In genomic region chr1:17874231-17874630, GRCh38 we compare ENCODE assay signal across 13 cellular contexts.
A peak's percentile ranks its signal among the peaks of the same experiment; 100 is the strongest.
DNase-seq lines count a peak whose midpoint lies in the region; TF ChIP-seq lines count a peak whose summit lies in the region.
"Had no signal": no experiment of that assay in that cellular context is flagged by ENCODE, and none has a peak within 500 bp of the region (broad histone marks: within the 10 kb centered on the region; RNA-seq: fewer than 3 reads in every experiment).

No MANE protein-coding gene starts in this region.

- peak overlapping the region; percentile 99 for H3K27ac ChIP-seq in ACC112 (ENCODE audit: low read depth, low read length)
- H3K27ac ChIP-seq: BLaER1 had no signal

- peak overlapping the region; percentile 3; the same call in 1 of the 2 replicates for H3K4me3 ChIP-seq in ACC112 (ENCODE audit: low read depth, low read length)
- H3K4me3 ChIP-seq in HFF-Myc (replicated peaks; ENCODE audit: low read depth, low read length), result no peak overlapping the region
- peak overlapping the region; percentile 43 for H3K4me3 ChIP-seq in WI38 (ENCODE audit: low read depth, low read length)
- H3K4me3 ChIP-seq: BLaER1 had no signal

- H3K4me1 ChIP-seq in ACC112 (ENCODE audit: control insufficient read depth, insufficient read depth, low read length, unreplicated experiment), result peaks cover 60% of the 10 kb centered on the region
- H3K4me1 ChIP-seq: BLaER1 had no signal

- H3K27me3 ChIP-seq in ACC112 (ENCODE audit: insufficient read depth, low read length), result no peaks in the 10 kb centered on the region
- H3K27me3 ChIP-seq: BLaER1 had no signal

- DNase-seq in HFF-Myc (ENCODE audit: extremely low read depth, low read depth) (peak; percentile 63), hepatic stellate cell (ENCODE audit: low spot score) (peak; percentile 88), NCI-H128 (lab: John Stamatoyannopoulos, UW; ENCODE audit: unreplicated experiment) (no peak), SK-N-DZ (ENCODE audit: low spot score) (no peak), head of caudate nucleus (no peak)
- DNase-seq in activated CD4-positive, alpha-beta T cell treated with anti-CD3 and anti-CD28 coated beads, Interleukin-2, amount 50 U/mL, for 48 hours, result no peak
- DNase-seq: activated CD4-positive, alpha-beta T cell treated with anti-CD3 and anti-CD28 coated beads, Interleukin-2, amount 10 ng/mL, durations not matched to agents 24 days and 14 days; nucleus accumbens; stimulated activated CD4-positive, alpha-beta T cell treated with anti-CD3 and anti-CD28 coated beads, Interleukin-1b, Interleukin-23, amount 100 ng/mL, for 48 hours; stimulated activated naive CD4-positive, alpha-beta T cell treated with Interleukin-2 at 50 U/mL for 16 hours had no signal

- H3K79me2 ChIP-seq in ACC112 (ENCODE audit: control insufficient read depth, insufficient read depth, low read length, unreplicated experiment), result no peaks in the 10 kb centered on the region

- TF ChIP-seq CTCF in HFF-Myc (IDR thresholded peaks at IDR 0.05; ENCODE audit: low read depth, low read length, missing control alignments) (no peak), WI38 (IDR thresholded peaks at IDR 0.05; ENCODE audit: low read depth, low read length) (no peak)

- H3K36me3 ChIP-seq in ACC112 (ENCODE audit: insufficient read depth, low read length), result no peaks in the 10 kb centered on the region
- H3K36me3 ChIP-seq: BLaER1 had no signal

- H2AFZ ChIP-seq in ACC112 (ENCODE audit: low read length, unreplicated experiment), result no peak overlapping the region

- intact Hi-C loops in head of caudate nucleus (cut with DNase I), result no loop called here

Comparison
In these comparisons a context has a peak if more than half of its experiments do, and no peak if none do; other contexts are left out.
1. DNase-seq: peak in HFF-Myc (single experiment) and hepatic stellate cell (single experiment); none in activated CD4-positive, alpha-beta T cell treated with anti-CD3 and anti-CD28 coated beads, Interleukin-2, amount 50 U/mL, for 48 hours (0 of 2), NCI-H128 (single experiment), SK-N-DZ (single experiment) and head of caudate nucleus (0 of 42).